Comparison of ENCODE assay signal across 10 cellular contexts in the genomic region with DNA sequence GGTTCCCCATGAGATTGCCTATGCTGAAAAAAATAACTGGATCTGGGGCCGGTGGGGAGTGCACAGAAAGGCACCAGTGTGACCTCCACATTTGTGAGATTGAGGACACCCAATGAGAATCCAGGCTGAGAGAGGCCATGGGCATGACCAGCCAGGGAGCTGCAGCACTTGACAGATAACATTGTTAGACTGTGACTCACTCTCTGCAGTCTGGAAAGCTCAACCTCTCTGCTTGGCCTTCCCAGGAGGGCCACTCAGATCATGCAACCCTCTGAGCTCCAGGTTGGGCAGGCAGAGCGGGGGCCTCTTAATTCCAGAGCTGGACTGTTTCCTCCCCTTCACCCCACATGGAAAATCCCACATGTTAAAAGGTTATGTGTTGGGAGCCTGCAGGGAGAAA. TPM values are rescaled to one million over a fixed set of nuclear protein-coding genes. Genes with fewer than 3 reads are reported as not detected.
DNase-seq lines count a peak whose midpoint lies in the region; ATAC-seq and TF ChIP-seq lines count a peak whose summit lies in the region.
"Had no signal": no experiment of that assay in that cellular context is flagged by ENCODE, and none has a peak within 500 bp of the region (broad histone marks: within the 10 kb centered on the region; RNA-seq: fewer than 3 reads in every experiment).

No MANE protein-coding gene starts in this region.

- WGBS in trophoblast cell (ENCODE audit: extremely low coverage, insufficient coverage, insufficient read length) = no CpG with 5 or more reads among the region's 2 CpGs

- H3K27me3 ChIP-seq in RWPE2 (ENCODE audit: insufficient read depth, poor library complexity, severe bottlenecking) (no peaks in the 10 kb centered on the region), trophoblast cell (ENCODE audit: insufficient read depth, low read length) (no peaks in the 10 kb centered on the region)
- H3K27me3 ChIP-seq: transverse colon had no signal

- H3K23ac ChIP-seq in trophoblast cell (ENCODE audit: low read length) = no peak overlapping the region

- peak overlapping the region; percentile 98 for H4K91ac ChIP-seq in trophoblast cell (ENCODE audit: low read depth, low read length)

- peak overlapping the region; percentile 96 for H2BK120ac ChIP-seq in trophoblast cell (ENCODE audit: insufficient read depth, low read length, poor library complexity)

- H3K4me2 ChIP-seq in trophoblast cell (ENCODE audit: low read length) = peak overlapping the region; percentile 40

- H3K79me2 ChIP-seq in trophoblast cell (ENCODE audit: control insufficient read depth, insufficient read depth, low read length, poor library complexity) = peaks cover 2% of the 10 kb centered on the region

- DNase-seq in G401 (ENCODE audit: low spot score) (peak; percentile 48), RWPE2 (ENCODE audit: low spot score) (peak; percentile 84), fibroblast of the aortic adventitia (ENCODE audit: low read depth) (peak; percentile 96), trophoblast cell (peak; percentile 89 to 92), cerebellar nuclear complex (lab: John Stamatoyannopoulos, UW) (no peak), left lobe of liver (ENCODE audit: low spot score) (no peak)
- no peak for DNase-seq in stimulated activated CD4-positive, alpha-beta T cell treated with anti-CD3 and anti-CD28 coated beads, Interleukin-2, amount 100 ng/mL, for 48 hours
- no peak for DNase-seq in activated CD8-positive, alpha-beta memory T cell treated with anti-CD3 and anti-CD28 coated beads, Interleukin-2, amount 50 U/mL, for 4 hours
- DNase-seq: occipital lobe, transverse colon had no signal

- no peak overlapping the region for H2AK5ac ChIP-seq in trophoblast cell (ENCODE audit: low read length)

- ATAC-seq in RWPE2 (ENCODE audit: low read depth) (peak; percentile 100), left lobe of liver (no peak)

- peak overlapping the region; percentile 39 for H2BK12ac ChIP-seq in trophoblast cell (ENCODE audit: low read length)

- peak overlapping the region; percentile 44 for H3K18ac ChIP-seq in trophoblast cell (ENCODE audit: low read length)

- no peak for TF ChIP-seq CTCF in RWPE2 (IDR thresholded peaks at IDR 0.05; ENCODE audit: poor library complexity, severe bottlenecking)
- no peak for TF ChIP-seq CTCF in fibroblast of the aortic adventitia (IDR thresholded peaks at IDR 0.05; ENCODE audit: insufficient read depth, low read length)

- H2BK5ac ChIP-seq in trophoblast cell (ENCODE audit: low read depth, low read length, poor library complexity) = peak overlapping the region; percentile 91

- no peak overlapping the region for H2AFZ ChIP-seq in trophoblast cell (ENCODE audit: insufficient read depth, low read length, poor library complexity)

- H3K27ac ChIP-seq in RWPE2 (ENCODE audit: poor library complexity, severe bottlenecking) = peak overlapping the region; percentile 71
- peak overlapping the region; percentile 96 for H3K27ac ChIP-seq in trophoblast cell (ENCODE audit: low read depth, low read length)

- H4K8ac ChIP-seq in trophoblast cell (ENCODE audit: low read depth, low read length) = no peak overlapping the region

- no peak overlapping the region for H4K12ac ChIP-seq in trophoblast cell (ENCODE audit: low read depth, low read length)

- H3K79me1 ChIP-seq in trophoblast cell (ENCODE audit: low read length) = peaks cover 37% of the 10 kb centered on the region

- no peak overlapping the region for H3K9ac ChIP-seq in trophoblast cell (ENCODE audit: low read length)

- no peaks in the 10 kb centered on the region for H3K36me3 ChIP-seq in RWPE2 (ENCODE audit: low read depth)
- no peaks in the 10 kb centered on the region for H3K36me3 ChIP-seq in trophoblast cell (ENCODE audit: control insufficient read depth in 1 of 2, insufficient read depth in 2 of 2, low read length in 2 of 2)
- H3K36me3 ChIP-seq: transverse colon had no signal

- H3K4me3 ChIP-seq in RWPE2 (ENCODE audit: severe bottlenecking) = no peak overlapping the region
- no peak overlapping the region for H3K4me3 ChIP-seq in fibroblast of the aortic adventitia (ENCODE audit: low read depth, low read length)
- H3K4me3 ChIP-seq in trophoblast cell (ENCODE audit: low read depth, low read length) = no peak overlapping the region
- H3K4me3 ChIP-seq: transverse colon had no signal

- peaks cover 12% of the 10 kb centered on the region for H3K4me1 ChIP-seq in RWPE2 (ENCODE audit: insufficient read depth, poor library complexity, severe bottlenecking)
- peaks cover 22 to 28% of the 10 kb centered on the region in 2 experiments for H3K4me1 ChIP-seq in trophoblast cell (ENCODE audit: control insufficient read depth in 1 of 2, insufficient read depth in 2 of 2, low read length in 2 of 2)
- H3K4me1 ChIP-seq: transverse colon had no signal

- in situ Hi-C loops in G401 (cut with HindIII; ENCODE audit: low sequenced_read_pairs) = no loop called here

- H3K4ac ChIP-seq in trophoblast cell (ENCODE audit: low read depth, low read length) = no peak overlapping the region

- H3K14ac ChIP-seq in trophoblast cell (ENCODE audit: low read length) = no peak overlapping the region

- H3K9me3 ChIP-seq in RWPE2 (ENCODE audit: severe bottlenecking) = no peaks in the 10 kb centered on the region
- H3K9me3 ChIP-seq in trophoblast cell (ENCODE audit: insufficient read depth, low read depth, low read length) = no peaks in the 10 kb centered on the region
- H3K9me3 ChIP-seq: transverse colon had no signal

RNA-seq across cellular contexts. Expression of gene FZD2, which starts 30.1 kb away (rescaled TPM):
- total RNA-seq in G401 (2014; rRNA removed; shearing (Covaris generic)) = 121 and 131 TPM in 2 replicates
- 1.8 and 16.4 TPM in 2 replicates for total RNA-seq in fibroblast of the aortic adventitia (ENCODE audit: low replicate concordance)
- polyA plus RNA-seq in trophoblast cell (2013) = 24.1 and 24.3 TPM in 2 replicates
- 0.18 TPM for total RNA-seq in left lobe of liver

Comparison
In these comparisons a context has a peak if more than half of its experiments do, and no peak if none do; other contexts are left out.
1. DNase-seq: peak in G401 (single experiment), RWPE2 (single experiment), fibroblast of the aortic adventitia (single experiment) and trophoblast cell (2 of 2); none in cerebellar nuclear complex (0 of 2), stimulated activated CD4-positive, alpha-beta T cell treated with anti-CD3 and anti-CD28 coated beads, Interleukin-2, amount 100 ng/mL, for 48 hours (0 of 2), left lobe of liver (single experiment) and activated CD8-positive, alpha-beta memory T cell treated with anti-CD3 and anti-CD28 coated beads, Interleukin-2, amount 50 U/mL, for 4 hours (single experiment).